Comparison of ENCODE assay signal across 27 cellular contexts in genomic region chr2:15278296-15278695, GRCh38.
"Had no signal": no experiment of that assay in that cellular context is flagged by ENCODE, and none has a peak within 500 bp of the region (broad histone marks: within the 10 kb centered on the region; RNA-seq: fewer than 3 reads in every experiment).

No MANE protein-coding gene starts in this region.

- H3K9me3 ChIP-seq: neutrophil, uterus had no signal

- H3K27ac ChIP-seq: coronary artery, neutrophil, skin epidermis, uterus, WERI-Rb-1 had no signal

- H3K4me1 ChIP-seq: uterus had no signal

- DNase-seq: activated CD4-positive, alpha-beta T cell treated with anti-CD3 and anti-CD28 coated beads for 48 hours; activated CD4-positive, alpha-beta T cell treated with anti-CD3 and anti-CD28 coated beads, Interleukin-2, amount 50 U/mL, for 48 hours; activated CD8-positive, alpha-beta memory T cell treated with anti-CD3 and anti-CD28 coated beads for 24 hours; activated effector memory CD4-positive, alpha-beta T cell treated with Interleukin-2 at 50 U/mL for 16 hours; activated naive CD4-positive, alpha-beta T cell treated with Interleukin-2 at 50 U/mL for 16 hours; aorta; effector memory CD8-positive, alpha-beta T cell; foreskin fibroblast; head of caudate nucleus; hippocampal formation; left cardiac atrium; left ventricle myocardium superior; mammary epithelial cell; stimulated activated CD4-positive, alpha-beta T cell treated with anti-CD3 and anti-CD28 coated beads, Interleukin-12 subunit alpha, Interleukin-12 subunit beta, amount 100 ng/mL, for 4 hours; stimulated activated CD4-positive, alpha-beta T cell treated with anti-CD3 and anti-CD28 coated beads, Interleukin-4, amount 100 ng/mL, for 4 hours; stimulated activated CD8-positive, alpha-beta memory T cell treated with anti-CD3 and anti-CD28 coated beads, Interleukin-4, amount 100 ng/mL, for 48 hours; stimulated activated naive CD8-positive, alpha-beta T cell treated with anti-CD3 and anti-CD28 coated beads, Interleukin-15, amount 100 ng/mL, for 72 hours; substantia nigra; T-helper 9 cell; uterus; WERI-Rb-1 had no signal

- ATAC-seq: activated CD4-positive, CD25-positive, alpha-beta regulatory T cell treated with anti-CD3 and anti-CD28 coated beads, Interleukin-2, amount 50 U/mL, for 24 hours; effector memory CD8-positive, alpha-beta T cell; left cardiac atrium; left ventricle myocardium superior; sciatic nerve; stimulated activated memory B cell treated with anti-CD40 and anti-IgM and Interleukin-4, amounts not matched to agents 10 μg/mL and 1 μg/mL and 100 μg/mL, for 72 hours; stimulated activated naive CD8-positive, alpha-beta T cell treated with anti-CD3 and anti-CD28 coated beads, Interleukin-15, amount 100 ng/mL, for 72 hours had no signal

- H3K4me3 ChIP-seq: coronary artery, skin epidermis, uterus had no signal

- H3K36me3 ChIP-seq: uterus had no signal

- H3K27me3 ChIP-seq: neutrophil, uterus had no signal
